14 cellular contexts compared by ENCODE assay signal in genomic region chr19:17263712-17264640, GRCh38. TPM values are rescaled to one million over a fixed set of nuclear protein-coding genes. Genes with fewer than 3 reads are reported as not detected.
DNase-seq lines count a peak whose midpoint lies in the region; ATAC-seq and TF ChIP-seq lines count a peak whose summit lies in the region.
"Had no signal": no experiment of that assay in that cellular context is flagged by ENCODE, and none has a peak within 500 bp of the region (broad histone marks: within the 10 kb centered on the region; RNA-seq: fewer than 3 reads in every experiment).

No MANE protein-coding gene starts in this region.

- no peak for TF ChIP-seq POLR2A in esophagus muscularis mucosa (IDR thresholded peaks at IDR 0.05; ENCODE audit: low read depth)

- 65% methylated on average over 23 of the region's 23 CpGs for WGBS in right cardiac atrium
- WGBS in esophagus muscularis mucosa, result 82% methylated on average over 15 of the region's 23 CpGs
- no CpG with 5 or more reads among the region's 23 CpGs for WGBS in trophoblast cell (ENCODE audit: extremely low coverage, insufficient coverage, insufficient read length)

- H3K27me3 ChIP-seq in right cardiac atrium (ENCODE audit: control insufficient read depth, insufficient read depth) (no peaks in the 10 kb centered on the region), esophagus muscularis mucosa (no peaks in the 10 kb centered on the region), trophoblast cell (ENCODE audit: insufficient read depth, low read length) (no peaks in the 10 kb centered on the region)
- H3K27me3 ChIP-seq: SJSA1 had no signal

- no peak overlapping the region for H3K23ac ChIP-seq in trophoblast cell (ENCODE audit: low read length)

- peaks cover 7% of the 10 kb centered on the region for H3K79me2 ChIP-seq in trophoblast cell (ENCODE audit: control insufficient read depth, insufficient read depth, low read length, poor library complexity)

- peak overlapping the region; percentile 70 for H2AK5ac ChIP-seq in trophoblast cell (ENCODE audit: low read length)

- peak overlapping the region; percentile 8 for H4K12ac ChIP-seq in trophoblast cell (ENCODE audit: low read depth, low read length)

- H2BK120ac ChIP-seq in trophoblast cell (ENCODE audit: insufficient read depth, low read length, poor library complexity), result peak overlapping the region; percentile 27

- no peak overlapping the region for H3K9ac ChIP-seq in trophoblast cell (ENCODE audit: low read length)

- no peak overlapping the region for H2AFZ ChIP-seq in trophoblast cell (ENCODE audit: insufficient read depth, low read length, poor library complexity)

- peak overlapping the region; percentile 2 for H3K18ac ChIP-seq in trophoblast cell (ENCODE audit: low read length)

- no peak for TF ChIP-seq EP300 in esophagus muscularis mucosa (IDR thresholded peaks at IDR 0.05)

- peak overlapping the region; percentile 83 for H2BK12ac ChIP-seq in trophoblast cell (ENCODE audit: low read length)

- ATAC-seq in right cardiac atrium (no peak), Right ventricle myocardium superior (ENCODE audit: poor library complexity) (no peak), GM21515 (IDR thresholded peaks at IDR 0.05; ENCODE audit: unreplicated experiment) (no peak)

- intact Hi-C loops in right cardiac atrium (cut with DNase I), result no loop called here
- intact Hi-C loops in Right ventricle myocardium superior (cut with DNase I), result no loop called here
- intact Hi-C loops in esophagus muscularis mucosa (cut with DNase I), result no loop called here

- peak overlapping the region; percentile 37 for H4K91ac ChIP-seq in trophoblast cell (ENCODE audit: low read depth, low read length)

- H3K14ac ChIP-seq in trophoblast cell (ENCODE audit: low read length), result peak overlapping the region; percentile 36

- H3K27ac ChIP-seq in right cardiac atrium (ENCODE audit: low read length) (peak overlapping the region; percentile 86), esophagus muscularis mucosa (replicated peaks in 1 of 4) (peak overlapping the region; percentile 42 to 63 (median 54)), trophoblast cell (ENCODE audit: low read depth, low read length) (no peak overlapping the region)
- H3K27ac ChIP-seq: SJSA1 had no signal

- peak overlapping the region; percentile 19 for H3K4ac ChIP-seq in trophoblast cell (ENCODE audit: low read depth, low read length)

- no peak overlapping the region for H3K4me2 ChIP-seq in trophoblast cell (ENCODE audit: low read length)

- peaks cover 32% of the 10 kb centered on the region for H3K79me1 ChIP-seq in trophoblast cell (ENCODE audit: low read length)

- no peak for TF ChIP-seq CTCF in esophagus muscularis mucosa (IDR thresholded peaks at IDR 0.05)

- H4K8ac ChIP-seq in trophoblast cell (ENCODE audit: low read depth, low read length), result peak overlapping the region; percentile 20

- H3K36me3 ChIP-seq in esophagus muscularis mucosa (peaks cover 0 to 14% (median 7%) of the 10 kb centered on the region in 4 donors), trophoblast cell (ENCODE audit: control insufficient read depth in 1 of 2, insufficient read depth in 2 of 2, low read length in 2 of 2) (peaks cover 5 to 13% of the 10 kb centered on the region in 2 experiments)

- H3K4me3 ChIP-seq in right cardiac atrium (ENCODE audit: low read length), result peak overlapping the region; percentile 53
- peak overlapping the region; percentile 23 to 55 (median 43) for H3K4me3 ChIP-seq in esophagus muscularis mucosa
- H3K4me3 ChIP-seq in trophoblast cell (ENCODE audit: low read depth, low read length), result no peak overlapping the region
- H3K4me3 ChIP-seq: SJSA1 had no signal

- DNase-seq in right cardiac atrium (peak in 1 of 3 donors; percentile 46), Right ventricle myocardium superior (no peak), esophagus muscularis mucosa (ENCODE audit: extremely low spot score) (no peak), trophoblast cell (no peak), nucleus accumbens (lab: John Stamatoyannopoulos, UW) (no peak), NCI-H345 treated with DMSO at 0.1 percent for 48 hours (lab: John Stamatoyannopoulos, UW; ENCODE audit: unreplicated experiment) (no peak)
- no peak for DNase-seq in activated CD4-positive, alpha-beta T cell treated with anti-CD3 and anti-CD28 coated beads for 1 hour
- DNase-seq: activated CD4-positive, CD25-positive, alpha-beta regulatory T cell; C1 segment of cervical spinal cord; NCI-H146 had no signal

- H2BK5ac ChIP-seq in trophoblast cell (ENCODE audit: low read depth, low read length, poor library complexity), result peak overlapping the region; percentile 26

- H3K4me1 ChIP-seq in right cardiac atrium (ENCODE audit: control insufficient read depth, insufficient read depth, low read length), result peaks cover 4% of the 10 kb centered on the region
- peaks cover 12 to 15% (median 14%) of the 10 kb centered on the region in 4 donors for H3K4me1 ChIP-seq in esophagus muscularis mucosa
- H3K4me1 ChIP-seq in trophoblast cell (ENCODE audit: control insufficient read depth in 1 of 2, insufficient read depth in 2 of 2, low read length in 2 of 2), result peaks cover 18% of the 10 kb centered on the region in 2 experiments

- no peaks in the 10 kb centered on the region for H3K9me3 ChIP-seq in right cardiac atrium (ENCODE audit: control insufficient read depth, low read length)
- peaks cover 0 to 10% (median 2%) of the 10 kb centered on the region in 4 donors for H3K9me3 ChIP-seq in esophagus muscularis mucosa
- H3K9me3 ChIP-seq in trophoblast cell (ENCODE audit: insufficient read depth, low read depth, low read length), result peaks cover 9% of the 10 kb centered on the region
- H3K9me3 ChIP-seq: SJSA1 had no signal

RNA-seq across cellular contexts. Expression of gene USHBP1, which starts 0.6 kb away (rescaled TPM):
- total RNA-seq in right cardiac atrium (1 to 10 TPM; 2.7 to 5.6 (median 3.5) TPM), Right ventricle myocardium superior (7.9 TPM), esophagus muscularis mucosa (10 to 100 TPM in 1 of 4 donors, 1 to 10 TPM in 3; 2.2 to 12.0 (median 6.3) TPM)
- polyA plus RNA-seq in right cardiac atrium, result 10.1 TPM
- 1.4 and 2.2 TPM in 2 replicates for polyA plus RNA-seq in trophoblast cell (2013)
- total RNA-seq: bronchial epithelial cell, epithelial cell of proximal tubule, SJSA1 had no signal

RNA-seq across cellular contexts. Expression of gene BABAM1, which starts 3.3 kb away (rescaled TPM):
- 10 to 100 TPM; 70.0 to 80.6 (median 75.4) TPM for total RNA-seq in right cardiac atrium
- 80.7 TPM for polyA plus RNA-seq in right cardiac atrium
- total RNA-seq in Right ventricle myocardium superior, result 77.9 TPM
- 10 to 100 TPM; 72.2 to 92.3 (median 82.5) TPM for total RNA-seq in esophagus muscularis mucosa
- 139 and 141 TPM in 2 replicates for polyA plus RNA-seq in trophoblast cell (2013)

RNA-seq across cellular contexts. Expression of gene ANKLE1, which starts 17.7 kb away (rescaled TPM):
- total RNA-seq in right cardiac atrium, result under 1 TPM; 0.11 to 0.53 (median 0.21) TPM
- 0.18 TPM for polyA plus RNA-seq in right cardiac atrium
- total RNA-seq in Right ventricle myocardium superior, result 0.13 TPM
- 1 to 10 TPM in 2 of 4 donors, under 1 TPM in 2; under 0.01 to 3.0 (median 0.88) TPM for total RNA-seq in esophagus muscularis mucosa
- polyA plus RNA-seq in trophoblast cell (2013), result 1.0 and 1.1 TPM in 2 replicates

RNA-seq across cellular contexts. Expression of gene NR2F6, which starts 18.3 kb away (rescaled TPM):
- total RNA-seq in right cardiac atrium (10 to 100 TPM; 38.6 to 57.5 (median 45.7) TPM), Right ventricle myocardium superior (77.3 TPM), esophagus muscularis mucosa (10 to 100 TPM; 38.6 to 88.0 (median 61.2) TPM)
- polyA plus RNA-seq in right cardiac atrium, result 28.6 TPM
- 205 and 221 TPM in 2 replicates for polyA plus RNA-seq in trophoblast cell (2013)

RNA-seq across cellular contexts. Expression of gene OCEL1, which starts 38.0 kb away (rescaled TPM):
- 10 to 100 TPM; 16.5 to 27.8 (median 22.6) TPM for total RNA-seq in right cardiac atrium
- polyA plus RNA-seq in right cardiac atrium, result 37.5 TPM
- total RNA-seq in Right ventricle myocardium superior, result 22.4 TPM
- 10 to 100 TPM in 1 of 4 donors, 1 to 10 TPM in 3; 6.3 to 18.8 (median 7.8) TPM for total RNA-seq in esophagus muscularis mucosa
- 41.5 and 44.6 TPM in 2 replicates for polyA plus RNA-seq in trophoblast cell (2013)
